29 cellular contexts compared by ENCODE assay signal in the genomic region with DNA sequence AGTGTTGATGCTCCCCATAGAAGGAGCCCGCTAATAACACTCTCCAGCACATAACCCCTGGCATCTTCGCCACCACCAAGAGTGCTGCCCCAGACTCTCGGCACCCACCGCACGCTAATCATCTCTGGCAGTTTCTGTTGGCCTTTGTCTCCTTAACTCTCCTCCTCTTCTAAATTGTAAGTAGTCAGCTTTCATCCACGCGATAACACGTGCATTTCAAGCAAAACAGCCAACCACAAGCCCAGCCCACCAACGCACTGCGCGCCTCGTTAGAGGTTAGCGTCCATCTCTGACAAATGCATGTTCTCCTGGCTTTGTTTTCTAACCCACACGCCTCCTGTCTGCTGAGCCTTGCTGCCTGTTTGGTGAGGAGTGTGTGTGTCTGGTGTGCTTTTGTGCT.
"Had no signal": no experiment of that assay in that cellular context is flagged by ENCODE, and none has a peak within 500 bp of the region (broad histone marks: within the 10 kb centered on the region; RNA-seq: fewer than 3 reads in every experiment).

No MANE protein-coding gene starts in this region.

- H3K4me3 ChIP-seq: ascending aorta, breast epithelium, cardiac muscle cell, colonic mucosa had no signal

- H3K9me3 ChIP-seq: ascending aorta, breast epithelium, colonic mucosa had no signal

- H3K27me3 ChIP-seq: ascending aorta, breast epithelium, cardiac muscle cell, colonic mucosa had no signal

- H3K4me1 ChIP-seq: ascending aorta, breast epithelium, colonic mucosa had no signal

- H3K27ac ChIP-seq: ascending aorta, cardiac muscle cell, colonic mucosa had no signal

- H3K9me3 Mint-ChIP-seq: activated CD4-positive, alpha-beta memory T cell treated with anti-CD3 and anti-CD28 coated beads, Interleukin-2, amount 10 ng/mL, durations not matched to agents 7 days and 5 days; activated CD4-positive, alpha-beta T cell treated with anti-CD3 and anti-CD28 coated beads, Interleukin-2, amount 10 ng/mL, durations not matched to agents 7 days and 5 days; activated naive CD4-positive, alpha-beta T cell treated with anti-CD3 and anti-CD28 coated beads, Interleukin-2, amount 10 ng/mL, durations not matched to agents 7 days and 5 days; activated naive CD4-positive, alpha-beta T cell treated with anti-CD3 and anti-CD28 coated beads, Interleukin-2, amount 50 U/mL, for 72 hours; activated naive CD8-positive, alpha-beta T cell treated with anti-CD3 and anti-CD28 coated beads, Interleukin-2, amount 10 ng/mL, durations not matched to agents 7 days and 5 days; activated T-cell treated with anti-CD3 and anti-CD28 coated beads, Interleukin-2, amount 50 U/mL, for 24 hours; activated T-cell treated with anti-CD3 and anti-CD28 coated beads, Interleukin-2, amount 50 U/mL, for 72 hours; T-helper 2 cell treated with Interferon-gamma antibody and Interleukin-4, amounts not matched to agents 5 μg/mL and 100 μg/mL, for 36 hours had no signal

- H3K4me3 Mint-ChIP-seq: activated CD4-positive, alpha-beta memory T cell treated with anti-CD3 and anti-CD28 coated beads, Interleukin-2, amount 10 ng/mL, durations not matched to agents 7 days and 5 days; activated CD4-positive, alpha-beta T cell treated with anti-CD3 and anti-CD28 coated beads for 36 hours; activated CD4-positive, alpha-beta T cell treated with anti-CD3 and anti-CD28 coated beads, Interleukin-2, amount 10 ng/mL, durations not matched to agents 7 days and 5 days; activated naive CD4-positive, alpha-beta T cell treated with anti-CD3 and anti-CD28 coated beads, Interleukin-2, amount 10 ng/mL, durations not matched to agents 7 days and 5 days; activated naive CD8-positive, alpha-beta T cell treated with anti-CD3 and anti-CD28 coated beads, Interleukin-2, amount 10 ng/mL, durations not matched to agents 7 days and 5 days; activated T-cell treated with anti-CD3 and anti-CD28 coated beads, Interleukin-2, amount 50 U/mL, for 24 hours; activated T-cell treated with anti-CD3 and anti-CD28 coated beads, Interleukin-2, amount 50 U/mL, for 72 hours; brain; T-helper 17 cell; T-helper 2 cell treated with Interferon-gamma antibody and Interleukin-4, amounts not matched to agents 5 μg/mL and 100 μg/mL, for 36 hours had no signal

- H3K27me3 Mint-ChIP-seq: activated CD4-positive, alpha-beta memory T cell treated with anti-CD3 and anti-CD28 coated beads, Interleukin-2, amount 10 ng/mL, durations not matched to agents 7 days and 5 days; activated CD4-positive, alpha-beta T cell treated with anti-CD3 and anti-CD28 coated beads for 36 hours; activated CD4-positive, alpha-beta T cell treated with anti-CD3 and anti-CD28 coated beads, Interleukin-2, amount 10 ng/mL, durations not matched to agents 7 days and 5 days; activated naive CD8-positive, alpha-beta T cell treated with anti-CD3 and anti-CD28 coated beads, Interleukin-2, amount 10 ng/mL, durations not matched to agents 7 days and 5 days; activated T-cell treated with anti-CD3 and anti-CD28 coated beads, Interleukin-2, amount 50 U/mL, for 24 hours; T-helper 17 cell had no signal

- H3K36me3 ChIP-seq: ascending aorta, breast epithelium, cardiac muscle cell, colonic mucosa had no signal

- H3K36me3 Mint-ChIP-seq: activated naive CD4-positive, alpha-beta T cell treated with anti-CD3 and anti-CD28 coated beads, Interleukin-2, amount 10 ng/mL, durations not matched to agents 7 days and 5 days; activated naive CD4-positive, alpha-beta T cell treated with anti-CD3 and anti-CD28 coated beads, Interleukin-2, amount 50 U/mL, for 72 hours; activated naive CD8-positive, alpha-beta T cell treated with anti-CD3 and anti-CD28 coated beads, Interleukin-2, amount 10 ng/mL, durations not matched to agents 7 days and 5 days; brain had no signal

- DNase-seq: activated CD4-positive, alpha-beta memory T cell treated with anti-CD3 and anti-CD28 coated beads, Interleukin-2, amount 10 ng/mL, durations not matched to agents 7 days and 5 days; activated CD4-positive, alpha-beta T cell treated with anti-CD3 and anti-CD28 coated beads for 36 hours; activated CD4-positive, alpha-beta T cell treated with anti-CD3 and anti-CD28 coated beads, Interleukin-2, amount 10 ng/mL, durations not matched to agents 7 days and 5 days; activated CD4-positive, alpha-beta T cell treated with anti-CD3 and anti-CD28 coated beads, Interleukin-2, amount 50 U/mL, for 4 hours; activated CD4-positive, CD25-positive, alpha-beta regulatory T cell; activated CD4-positive, CD25-positive, alpha-beta regulatory T cell treated with anti-CD3 and anti-CD28 coated beads, Interleukin-2, amount 50 U/mL, for 72 hours; activated CD8-positive, alpha-beta memory T cell treated with anti-CD3 and anti-CD28 coated beads, Interleukin-2, amount 50 U/mL, for 48 hours; activated gamma-delta T cell; activated naive CD4-positive, alpha-beta T cell; activated naive CD4-positive, alpha-beta T cell treated with anti-CD3 and anti-CD28 coated beads, Interleukin-2, amount 10 ng/mL, durations not matched to agents 7 days and 5 days; activated naive CD8-positive, alpha-beta T cell treated with anti-CD3 and anti-CD28 coated beads, Interleukin-2, amount 10 ng/mL, durations not matched to agents 7 days and 5 days; activated T-cell treated with anti-CD3 and anti-CD28 coated beads for 4 hours; activated T-cell treated with anti-CD3 and anti-CD28 coated beads, Interleukin-2, amount 50 U/mL, for 24 hours; activated T-cell treated with anti-CD3 and anti-CD28 coated beads, Interleukin-2, amount 50 U/mL, for 72 hours; central memory CD4-positive, alpha-beta T cell; cerebellar nuclear complex; colonic mucosa; effector CD8-positive, alpha-beta T cell; foreskin fibroblast; T-helper 1 cell; T-helper 17 cell; T1000 had no signal

- ATAC-seq: activated CD4-positive, alpha-beta T cell treated with anti-CD3 and anti-CD28 coated beads for 36 hours; activated naive CD4-positive, alpha-beta T cell treated with anti-CD3 and anti-CD28 coated beads, Interleukin-2, amount 50 U/mL, for 72 hours; activated T-cell treated with anti-CD3 and anti-CD28 coated beads, Interleukin-2, amount 50 U/mL, for 72 hours; esophagus mucosa; T-helper 17 cell had no signal

- H3K4me1 Mint-ChIP-seq: activated CD4-positive, alpha-beta memory T cell treated with anti-CD3 and anti-CD28 coated beads, Interleukin-2, amount 10 ng/mL, durations not matched to agents 7 days and 5 days; activated CD4-positive, alpha-beta T cell treated with anti-CD3 and anti-CD28 coated beads for 36 hours; activated CD4-positive, alpha-beta T cell treated with anti-CD3 and anti-CD28 coated beads, Interleukin-2, amount 10 ng/mL, durations not matched to agents 7 days and 5 days; T-helper 17 cell had no signal

- H3K27ac Mint-ChIP-seq: activated CD4-positive, alpha-beta memory T cell treated with anti-CD3 and anti-CD28 coated beads, Interleukin-2, amount 10 ng/mL, durations not matched to agents 7 days and 5 days; activated CD4-positive, alpha-beta T cell treated with anti-CD3 and anti-CD28 coated beads for 36 hours; activated CD4-positive, alpha-beta T cell treated with anti-CD3 and anti-CD28 coated beads, Interleukin-2, amount 10 ng/mL, durations not matched to agents 7 days and 5 days; activated naive CD4-positive, alpha-beta T cell treated with anti-CD3 and anti-CD28 coated beads, Interleukin-2, amount 10 ng/mL, durations not matched to agents 7 days and 5 days; activated naive CD4-positive, alpha-beta T cell treated with anti-CD3 and anti-CD28 coated beads, Interleukin-2, amount 50 U/mL, for 72 hours; activated naive CD8-positive, alpha-beta T cell treated with anti-CD3 and anti-CD28 coated beads, Interleukin-2, amount 10 ng/mL, durations not matched to agents 7 days and 5 days; activated T-cell treated with anti-CD3 and anti-CD28 coated beads, Interleukin-2, amount 50 U/mL, for 24 hours; activated T-cell treated with anti-CD3 and anti-CD28 coated beads, Interleukin-2, amount 50 U/mL, for 72 hours; T-helper 17 cell; T-helper 2 cell treated with Interferon-gamma antibody and Interleukin-4, amounts not matched to agents 5 μg/mL and 100 μg/mL, for 36 hours had no signal
